Comparison of ENCODE assay signal across 27 cellular contexts in genomic region chr7:129575699-129576098, GRCh38.
"Had no signal": no experiment of that assay in that cellular context is flagged by ENCODE, and none has a peak within 500 bp of the region (broad histone marks: within the 10 kb centered on the region; RNA-seq: fewer than 3 reads in every experiment).

No MANE protein-coding gene starts in this region.

- H3K4me2 ChIP-seq: neural progenitor cell, smooth muscle cell had no signal

- H3K9me3 ChIP-seq: psoas muscle, thyroid gland had no signal

- ATAC-seq: natural killer cell; psoas muscle; right cardiac atrium; sciatic nerve; stimulated activated memory B cell treated with anti-CD40 and anti-IgM and Interleukin-4, amounts not matched to agents 10 μg/mL and 1 μg/mL and 100 μg/mL, for 72 hours had no signal

- H3K79me2 ChIP-seq: parathyroid adenoma had no signal

- H3K9ac ChIP-seq: neural progenitor cell, parathyroid adenoma had no signal

- H3K4me3 ChIP-seq: neural progenitor cell, ovary, psoas muscle, skin epidermis, smooth muscle cell, spleen, stomach, thoracic aorta, thyroid gland, tibial nerve, upper lobe of left lung, vagina had no signal

- DNase-seq: natural killer cell; occipital lobe; ovary; posterior cingulate gyrus; psoas muscle; right cardiac atrium; spleen; stimulated activated CD4-positive, alpha-beta T cell treated with anti-CD3 and anti-CD28 coated beads, Interleukin-12 subunit alpha, Interleukin-12 subunit beta, amount 100 ng/mL, for 4 hours; stimulated activated CD4-positive, alpha-beta T cell treated with anti-CD3 and anti-CD28 coated beads, Interleukin-1b, Interleukin-23, amount 100 ng/mL, for 48 hours; stimulated activated CD4-positive, alpha-beta T cell treated with anti-CD3 and anti-CD28 coated beads, Interleukin-4, amount 100 ng/mL, for 1 hour; stimulated activated CD4-positive, alpha-beta T cell treated with anti-CD3 and anti-CD28 coated beads, Interleukin-4, amount 100 ng/mL, for 4 hours; stimulated activated CD8-positive, alpha-beta memory T cell treated with anti-CD3 and anti-CD28 coated beads, Interleukin-4, amount 100 ng/mL, for 48 hours; stimulated activated naive CD4-positive, alpha-beta T cell; stomach; thyroid gland; trophoblast cell; upper lobe of left lung had no signal

- H3K36me3 ChIP-seq: neural progenitor cell, ovary, spleen, stomach, thoracic aorta, thyroid gland, tibial nerve, upper lobe of left lung, vagina had no signal

- H3K27ac ChIP-seq: neural progenitor cell, ovary, parathyroid adenoma, psoas muscle, skin epidermis, spleen, stomach, thoracic aorta, thyroid gland, tibial nerve, upper lobe of left lung, vagina had no signal

- H3K4me1 ChIP-seq: neural progenitor cell, parathyroid adenoma, psoas muscle, spleen, stomach, thyroid gland, tibial nerve, upper lobe of left lung, vagina had no signal

- FAIRE-seq: urothelium cell line had no signal

- H2AFZ ChIP-seq: neural progenitor cell, parathyroid adenoma had no signal

- H3K27me3 ChIP-seq: neural progenitor cell, ovary, spleen, stomach, thyroid gland, tibial nerve, upper lobe of left lung, vagina had no signal
